In genomic region chr1:204177133-204177532, GRCh38 we compare ENCODE assay signal across 35 cellular contexts. TPM values are rescaled to one million over a fixed set of nuclear protein-coding genes. Genes with fewer than 3 reads are reported as not detected.
DNase-seq lines count a peak whose midpoint lies in the region; ATAC-seq and TF ChIP-seq lines count a peak whose summit lies in the region.
"Had no signal": no experiment of that assay in that cellular context is flagged by ENCODE, and none has a peak within 500 bp of the region (broad histone marks: within the 10 kb centered on the region; RNA-seq: fewer than 3 reads in every experiment).

No MANE protein-coding gene starts in this region.

- H3K79me2 ChIP-seq in HCT116 (ENCODE audit: insufficient read depth, low read length), result no peaks in the 10 kb centered on the region
- peaks cover 53% of the 10 kb centered on the region for H3K79me2 ChIP-seq in PC-9 (ENCODE audit: low read depth)

- BruUV-seq in HCT116 (replicated peaks; lab: Mats Ljungman, UMichigan) (no TSS peak), PC-9 (replicated peaks; lab: Mats Ljungman, UMichigan) (no TSS peak), Calu3 (replicated peaks; lab: Mats Ljungman, UMichigan) (no TSS peak), A673 (replicated peaks; lab: Mats Ljungman, UMichigan) (no TSS peak)

- TF ChIP-seq POLR2A in HCT116 (IDR thresholded peaks at IDR 0.05; ENCODE audit: borderline replicate concordance, extremely low read depth, insufficient read depth, insufficient read length), result no peak

- DNase-seq in HCT116 (ENCODE audit: low read depth, low spot score) (no peak), PC-9 (no peak), fibroblast of villous mesenchyme (ENCODE audit: low read depth) (peak; percentile 24), Calu3 (no peak), A673 (ENCODE audit: low spot score) (no peak)
- DNase-seq: activated CD4-positive, alpha-beta memory T cell treated with anti-CD3 and anti-CD28 coated beads for 36 hours; activated CD8-positive, alpha-beta memory T cell treated with anti-CD3 and anti-CD28 coated beads, Interleukin-2, amount 50 U/mL, for 48 hours; amygdala; C1 segment of cervical spinal cord; GM23248; MG63; NCI-H1436 treated with DMSO at 0.1 percent for 48 hours; NCI-H446 treated with DMSO at 0.1 percent for 48 hours; nephron progenitor cell; SHP77 treated with DMSO at 0.1 percent for 48 hours; stimulated activated CD4-positive, alpha-beta T cell treated with anti-CD3 and anti-CD28 coated beads, Interleukin-4, amount 100 ng/mL, for 1 hour; substantia nigra; SW 1271; T1000; upper lobe of right lung had no signal

- H3K27ac Mint-ChIP-seq in Calu3 (ENCODE audit: unreplicated experiment), result no peak overlapping the region
- H3K27ac Mint-ChIP-seq: activated CD4-positive, alpha-beta memory T cell treated with anti-CD3 and anti-CD28 coated beads for 36 hours; activated naive CD4-positive, alpha-beta T cell treated with anti-CD3 and anti-CD28 coated beads, Interleukin-2, amount 50 U/mL, for 24 hours; activated T-helper 17 cell treated with anti-CD3 and anti-CD28 coated beads, Interleukin-2, amount 50 U/mL, for 72 hours; nephron progenitor cell had no signal

- H3K9me3 Mint-ChIP-seq in Calu3 (ENCODE audit: low read depth, unreplicated experiment), result no peaks in the 10 kb centered on the region
- H3K9me3 Mint-ChIP-seq: activated naive CD4-positive, alpha-beta T cell treated with anti-CD3 and anti-CD28 coated beads, Interleukin-2, amount 50 U/mL, for 24 hours; nephron progenitor cell had no signal

- RAD21 ChIA-PET in HCT116 (lab: Charles Lee; ENCODE audit: low non-redundant PET in 1 of 2, low total read pairs in 2 of 2, uncharacterized antibody in 2 of 2, unreplicated experiment in 2 of 2), result no interaction called here

- no peaks in the 10 kb centered on the region for H3K9me3 ChIP-seq in BLaER1
- H3K9me3 ChIP-seq in HCT116 (ENCODE audit: control insufficient read depth in 1 of 2, insufficient read depth in 1 of 2, low read depth in 1 of 2, low read length in 2 of 2), result no peaks in the 10 kb centered on the region
- no peaks in the 10 kb centered on the region; the same call in 1 of the 2 replicates for H3K9me3 ChIP-seq in PC-9 (ENCODE audit: insufficient read depth, low read depth)
- no peaks in the 10 kb centered on the region for H3K9me3 ChIP-seq in A673 (ENCODE audit: low read depth, low read length, poor library complexity, severe bottlenecking)
- H3K9me3 ChIP-seq: breast epithelium, lower lobe of right lung, MG63, ovary, right atrium auricular region, upper lobe of right lung had no signal

- no peaks in the 10 kb centered on the region for H3K27me3 Mint-ChIP-seq in Calu3 (ENCODE audit: unreplicated experiment)

- H3K4me1 ChIP-seq in BLaER1 (peaks cover 59% of the 10 kb centered on the region), HCT116 (ENCODE audit: control insufficient read depth in 1 of 2, insufficient read depth in 2 of 2, low read length in 2 of 2) (peaks cover 6 to 49% of the 10 kb centered on the region in 2 experiments; a peak in 3 of 4 replicates), PC-9 (replicated peaks; ENCODE audit: insufficient read depth) (peaks cover 79% of the 10 kb centered on the region), A673 (ENCODE audit: insufficient read depth, low read length, poor library complexity, severe bottlenecking) (no peaks in the 10 kb centered on the region)
- H3K4me1 ChIP-seq: breast epithelium, lower lobe of right lung, right atrium auricular region, upper lobe of right lung had no signal

- intact Hi-C loops in HCT116 (cut with micrococcal nuclease) (no loop called here), PC-9 (cut with micrococcal nuclease; ENCODE audit: unreplicated experiment) (no loop called here), Calu3 (cut with micrococcal nuclease; ENCODE audit: unreplicated experiment) (no loop called here), A673 (cut with micrococcal nuclease; ENCODE audit: unreplicated experiment) (no loop called here)

- no peak for TF ChIP-seq RAD21 in HCT116 (IDR thresholded peaks at IDR 0.05; ENCODE audit: low read depth)

- peak; percentile 33; the same call in 1 of the 2 replicates for ATAC-seq in HCT116
- ATAC-seq in HG02870 (IDR thresholded peaks at IDR 0.05; ENCODE audit: unreplicated experiment), result no peak
- no peak for ATAC-seq in HG03439 (IDR thresholded peaks at IDR 0.05; ENCODE audit: unreplicated experiment)
- ATAC-seq: activated CD4-positive, CD25-positive, alpha-beta regulatory T cell treated with anti-CD3 and anti-CD28 coated beads, Interleukin-2, amount 50 U/mL, for 24 hours; activated T-helper 17 cell treated with anti-CD3 and anti-CD28 coated beads, Interleukin-2, amount 50 U/mL, for 72 hours; GM12878; lower lobe of right lung; Panc1; upper lobe of right lung had no signal

- POLR2A ChIA-PET in HCT116 (lab: Charles Lee), result no interaction called here
- POLR2A ChIA-PET in PC-9 (lab: Charles Lee; ENCODE audit: unreplicated experiment), result no interaction called here
- POLR2A ChIA-PET in A673 (lab: Charles Lee; ENCODE audit: low non-redundant PET), result no interaction called here

- no peaks in the 10 kb centered on the region for H3K27me3 ChIP-seq in BLaER1
- H3K27me3 ChIP-seq in HCT116 (ENCODE audit: insufficient read depth, low read length), result no peaks in the 10 kb centered on the region
- H3K27me3 ChIP-seq in PC-9 (ENCODE audit: insufficient read depth, low read depth), result no peaks in the 10 kb centered on the region
- peaks cover 14% of the 10 kb centered on the region for H3K27me3 ChIP-seq in A673 (replicated peaks; ENCODE audit: insufficient read depth, low read depth, low read length, poor library complexity)
- H3K27me3 ChIP-seq: breast epithelium, ovary, right atrium auricular region, upper lobe of right lung had no signal

- H3K9me2 ChIP-seq in HCT116 (ENCODE audit: insufficient read depth) (no peaks in the 10 kb centered on the region), PC-9 (ENCODE audit: insufficient read depth) (no peaks in the 10 kb centered on the region)

- H3F3A ChIP-seq in PC-9 (ENCODE audit: insufficient read depth, low read depth), result peaks cover 11% of the 10 kb centered on the region; the same call in 1 of the 2 replicates

- H3K4me2 ChIP-seq in BLaER1 (peak overlapping the region; percentile 77), HCT116 (ENCODE audit: low read length) (peak overlapping the region; percentile 25), PC-9 (peak overlapping the region; percentile 97)

- CTCF ChIA-PET in HCT116 (lab: Charles Lee), result interaction anchor here (2.3 kb wide), 1 partner anchor 14 kb away, joined by 8 read pairs; no protein-coding TSS in a partner anchor
- CTCF ChIA-PET in PC-9 (lab: Charles Lee), result interaction anchor here (1.2 kb wide), 1 partner anchor 8 kb away, joined by 3 read pairs; no protein-coding TSS in a partner anchor
- CTCF ChIA-PET in Calu3 (lab: Charles Lee), result interaction anchor here (0.7 kb wide), 1 partner anchor 320 kb away, joined by 4 read pairs; no protein-coding TSS in a partner anchor
- CTCF ChIA-PET in A673 (lab: Charles Lee), result no interaction called here

- H4K20me1 ChIP-seq in BLaER1, result no peaks in the 10 kb centered on the region
- H4K20me1 ChIP-seq in HCT116 (ENCODE audit: insufficient read depth), result no peaks in the 10 kb centered on the region
- no peaks in the 10 kb centered on the region for H4K20me1 ChIP-seq in PC-9 (ENCODE audit: insufficient read depth)

- peak overlapping the region; percentile 16; the same call in 1 of the 2 replicates for H3K27ac ChIP-seq in BLaER1
- H3K27ac ChIP-seq in HCT116 (ENCODE audit: low read depth, low read length), result no peak overlapping the region
- no peak overlapping the region for H3K27ac ChIP-seq in PC-9
- H3K27ac ChIP-seq in A673 (ENCODE audit: low read depth, low read length, poor library complexity, severe bottlenecking), result no peak overlapping the region
- H3K27ac ChIP-seq: breast epithelium, epithelial cell of prostate, GM23248, lower lobe of right lung, ovary, right atrium auricular region, upper lobe of right lung had no signal

- H3K4me3 Mint-ChIP-seq in Calu3 (ENCODE audit: low read depth, unreplicated experiment), result no peak overlapping the region
- H3K4me3 Mint-ChIP-seq: activated CD4-positive, alpha-beta memory T cell treated with anti-CD3 and anti-CD28 coated beads for 36 hours; activated naive CD4-positive, alpha-beta T cell treated with anti-CD3 and anti-CD28 coated beads, Interleukin-2, amount 50 U/mL, for 24 hours; activated T-helper 17 cell treated with anti-CD3 and anti-CD28 coated beads, Interleukin-2, amount 50 U/mL, for 72 hours; nephron progenitor cell had no signal

- no peaks in the 10 kb centered on the region for H3K4me1 Mint-ChIP-seq in Calu3 (ENCODE audit: low read depth, unreplicated experiment)
- H3K4me1 Mint-ChIP-seq: activated naive CD4-positive, alpha-beta T cell treated with anti-CD3 and anti-CD28 coated beads, Interleukin-2, amount 50 U/mL, for 24 hours; activated T-helper 17 cell treated with anti-CD3 and anti-CD28 coated beads, Interleukin-2, amount 50 U/mL, for 72 hours had no signal

- H3K4me3 ChIP-seq in BLaER1 (no peak overlapping the region), HCT116 (replicated peaks in 1 of 2; ENCODE audit: low read depth in 1 of 2, low read length in 2 of 2) (no peak overlapping the region), PC-9 (peak overlapping the region; percentile 82), fibroblast of villous mesenchyme (ENCODE audit: low read depth, low read length) (no peak overlapping the region), A673 (ENCODE audit: low read depth, low read length, poor library complexity, severe bottlenecking) (no peak overlapping the region)
- H3K4me3 ChIP-seq: breast epithelium, GM12878, GM23248, lower lobe of right lung, MG63, ovary, right atrium auricular region, upper lobe of right lung had no signal

- H3K36me3 ChIP-seq in BLaER1 (no peaks in the 10 kb centered on the region), HCT116 (ENCODE audit: control insufficient read depth in 1 of 2, insufficient read depth in 2 of 2, low read length in 2 of 2) (no peaks in the 10 kb centered on the region), PC-9 (ENCODE audit: low read depth) (peaks cover 10% of the 10 kb centered on the region), A673 (ENCODE audit: insufficient read depth, low read length, poor library complexity, severe bottlenecking) (no peaks in the 10 kb centered on the region)
- H3K36me3 ChIP-seq: breast epithelium, lower lobe of right lung, MG63, ovary, right atrium auricular region, upper lobe of right lung had no signal

- TF ChIP-seq CTCF in HCT116 (IDR thresholded peaks at IDR 0.05 in 2 of 3, conservative IDR thresholded peaks at IDR 0.05 in 1 of 3; ENCODE audit: borderline replicate concordance in 1 of 3, insufficient read depth in 1 of 3, low read depth in 2 of 3, low read length in 2 of 3), result no peak
- no peak for TF ChIP-seq CTCF in PC-9 (conservative IDR thresholded peaks at IDR 0.05)
- TF ChIP-seq CTCF in fibroblast of villous mesenchyme (IDR thresholded peaks at IDR 0.05; ENCODE audit: insufficient read depth, low read depth, low read length), result no peak
- TF ChIP-seq CTCF in Calu3 (IDR thresholded peaks at IDR 0.05; ENCODE audit: unreplicated experiment), result no peak
- no peak for TF ChIP-seq CTCF in A673 (conservative IDR thresholded peaks at IDR 0.05; ENCODE audit: low read depth, low read length)

- H3K9ac ChIP-seq in BLaER1 (no peak overlapping the region), HCT116 (ENCODE audit: low read length) (no peak overlapping the region)
- H3K9ac ChIP-seq: GM23248 had no signal

- no peak overlapping the region for H2AFZ ChIP-seq in HCT116 (ENCODE audit: low read depth, low read length, poor library complexity, severe bottlenecking)
- no peak overlapping the region for H2AFZ ChIP-seq in PC-9
- H2AFZ ChIP-seq: GM23248 had no signal

- no peaks in the 10 kb centered on the region for H3K36me3 Mint-ChIP-seq in Calu3 (ENCODE audit: insufficient read depth, unreplicated experiment)

RNA-seq across cellular contexts. Expression of gene REN, which starts 11.0 kb away (rescaled TPM):
- 0.47 TPM for total RNA-seq in HCT116 (2021; ENCODE audit: unreplicated experiment)
- polyA plus RNA-seq in HCT116 (2012), result 0.39 and 0.56 TPM in 2 replicates
- 0.81 TPM in 1 of 2 replicates, not detected in the other for total RNA-seq in PC-9 (2021)
- total RNA-seq in fibroblast of villous mesenchyme, result 4.3 and 8.7 TPM in 2 replicates
- total RNA-seq in Calu3 (2022), result not detected in 2 replicates
- not detected in 2 replicates for total RNA-seq in A673 (2021)
- total RNA-seq: activated CD4-positive, alpha-beta memory T cell treated with anti-CD3 and anti-CD28 coated beads for 36 hours; activated T-helper 17 cell treated with anti-CD3 and anti-CD28 coated beads, Interleukin-2, amount 50 U/mL, for 72 hours; breast epithelium; GM12878; GM23248; mononuclear cell had no signal
- polyA plus RNA-seq: GM12878, GM23248, keratinocyte had no signal

RNA-seq across cellular contexts. Expression of gene KISS1, which starts 19.2 kb away (rescaled TPM):
- 1.3 TPM for total RNA-seq in HCT116 (2021; ENCODE audit: unreplicated experiment)
- polyA plus RNA-seq in HCT116 (2012), result 0.30 and 0.73 TPM in 2 replicates
- 4.0 and 5.2 TPM in 2 replicates for total RNA-seq in PC-9 (2021)
- 5.6 and 11.0 TPM in 2 replicates for total RNA-seq in fibroblast of villous mesenchyme
- total RNA-seq in Calu3 (2022), result not detected in 2 replicates
- total RNA-seq in A673 (2021), result not detected in 2 replicates
- total RNA-seq: activated CD4-positive, alpha-beta memory T cell treated with anti-CD3 and anti-CD28 coated beads for 36 hours; activated T-helper 17 cell treated with anti-CD3 and anti-CD28 coated beads, Interleukin-2, amount 50 U/mL, for 72 hours; breast epithelium; GM12878; GM23248; lower lobe of right lung; mononuclear cell; right atrium auricular region had no signal
- polyA plus RNA-seq: GM12878, GM23248, keratinocyte, ovary had no signal

RNA-seq across cellular contexts. Expression of gene ETNK2, which starts 25.3 kb away (rescaled TPM):
- total RNA-seq in HCT116 (2021; ENCODE audit: unreplicated experiment) (16.1 TPM), PC-9 (2021) (16.3 and 18.3 TPM in 2 replicates), fibroblast of villous mesenchyme (12.2 and 15.5 TPM in 2 replicates), Calu3 (2022) (4.0 and 5.0 TPM in 2 replicates), A673 (2021) (7.3 and 8.3 TPM in 2 replicates)
- polyA plus RNA-seq in HCT116 (2012), result 17.3 and 20.5 TPM in 2 replicates
- total RNA-seq: GM12878 had no signal

RNA-seq across cellular contexts. Expression of gene GOLT1A, which starts 36.7 kb away (rescaled TPM):
- 8.0 TPM for total RNA-seq in HCT116 (2021; ENCODE audit: unreplicated experiment)
- 16.7 and 19.3 TPM in 2 replicates for polyA plus RNA-seq in HCT116 (2012)
- total RNA-seq in PC-9 (2021), result 18.7 and 22.8 TPM in 2 replicates
- not detected in 2 replicates for total RNA-seq in fibroblast of villous mesenchyme
- 3.5 and 5.6 TPM in 2 replicates for total RNA-seq in Calu3 (2022)
- total RNA-seq in A673 (2021), result not detected in 2 replicates
- total RNA-seq: GM12878, GM23248, mononuclear cell, right atrium auricular region had no signal
- polyA plus RNA-seq: GM23248, ovary had no signal

Comparison
In these comparisons a context has a peak if more than half of its experiments do, and no peak if none do; other contexts are left out.
1. H3K4me2 ChIP-seq: peak in every context shown above with its lines; median percentile 97 in PC-9; 77 in BLaER1; 25 in HCT116.